In the genomic region with DNA sequence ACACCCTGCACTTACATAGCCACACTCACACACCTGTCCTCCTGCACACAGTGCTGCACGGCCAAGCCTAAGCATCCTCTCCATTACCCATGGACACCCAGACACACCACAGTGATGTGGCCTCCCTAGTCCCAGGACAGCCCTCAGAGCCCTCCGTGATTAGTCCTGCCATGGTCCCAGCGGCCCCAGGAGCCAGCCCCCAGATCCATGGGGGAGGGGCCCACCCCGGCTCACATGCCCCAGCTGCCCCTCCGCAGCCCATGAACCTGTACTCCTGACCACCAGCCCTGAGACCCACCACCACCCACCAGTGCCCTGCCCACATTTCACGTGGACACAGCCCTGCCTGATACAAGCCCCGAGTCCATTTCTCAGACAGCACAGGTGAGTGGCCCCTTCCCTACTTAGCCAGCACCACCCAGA, we compare ENCODE assay signal across 1 cellular context.
TF ChIP-seq lines count a peak whose summit lies in the region.

No MANE protein-coding gene starts in this region.

TF ChIP-seq in IMR-90, 13 proteins besides CTCF, POLR2A, EP300 and RAD21:
- no peak for TF ChIP-seq MAZ (IDR thresholded peaks at IDR 0.05; ENCODE audit: borderline replicate concordance, low read depth, low read length)
- no peak for TF ChIP-seq CEBPB (IDR thresholded peaks at IDR 0.05; ENCODE audit: low read depth, low read length)
- TF ChIP-seq FOS (IDR thresholded peaks at IDR 0.05; ENCODE audit: low read depth, low read length), result no peak
- TF ChIP-seq CHD1 (IDR thresholded peaks at IDR 0.05; ENCODE audit: low read depth, low read length), result no peak
- TF ChIP-seq MAFK (IDR thresholded peaks at IDR 0.05; ENCODE audit: low read depth, low read length), result no peak
- TF ChIP-seq MXI1 (IDR thresholded peaks at IDR 0.05; ENCODE audit: borderline replicate concordance, low read depth, low read length), result no peak
- no peak for TF ChIP-seq USF2 (IDR thresholded peaks at IDR 0.05; ENCODE audit: low read depth, low read length)
